In the genomic region with DNA sequence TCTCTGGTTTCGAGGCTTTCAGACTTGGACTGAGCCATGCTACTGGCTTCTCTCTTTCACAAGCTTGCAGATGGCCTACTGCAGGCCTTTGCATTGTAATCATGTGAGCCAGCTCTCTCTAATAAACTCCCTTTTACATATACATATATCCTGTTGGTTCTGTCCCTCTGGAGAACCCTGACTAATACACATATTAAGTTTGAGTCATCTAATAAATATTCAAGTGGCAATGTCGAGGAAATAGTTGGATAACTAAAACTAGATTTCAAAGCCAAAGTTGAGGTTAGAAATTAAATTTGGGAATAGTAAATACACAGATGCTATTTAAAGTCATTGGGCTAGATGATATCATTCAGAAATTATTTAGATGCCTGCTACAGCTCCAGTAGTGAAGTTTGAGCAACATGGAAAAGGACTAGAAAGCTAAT, we compare ENCODE assay signal across 20 cellular contexts.
A peak's percentile ranks its signal among the peaks of the same experiment; 100 is the strongest.
DNase-seq lines count a peak whose midpoint lies in the region; ATAC-seq, FAIRE-seq and TF ChIP-seq lines count a peak whose summit lies in the region.
"Had no signal": no experiment of that assay in that cellular context is flagged by ENCODE, and none has a peak within 500 bp of the region (broad histone marks: within the 10 kb centered on the region; RNA-seq: fewer than 3 reads in every experiment).

No MANE protein-coding gene starts in this region.

- dilution Hi-C loops in IMR-90 (cut with HindIII; ENCODE audit: low sequenced_read_pairs, unreplicated experiment): no loop called here

- H3K36me3 ChIP-seq in IMR-90 (ENCODE audit: control insufficient read depth, insufficient read depth, low read length) (no peaks in the 10 kb centered on the region), bronchial epithelial cell (ENCODE audit: control insufficient read depth, insufficient read depth, low read length) (no peaks in the 10 kb centered on the region)
- no peaks in the 10 kb centered on the region for H3K36me3 ChIP-seq in effector memory CD4-positive, alpha-beta T cell (ENCODE audit: control insufficient read depth, insufficient read depth, low read length)
- H3K36me3 ChIP-seq: upper lobe of left lung had no signal

- H3K27me3 Mint-ChIP-seq in nephron progenitor cell (ENCODE audit: low read depth, poor library complexity): no peaks in the 10 kb centered on the region
- H3K27me3 Mint-ChIP-seq in activated naive CD8-positive, alpha-beta T cell treated with anti-CD3 and anti-CD28 coated beads, Interleukin-2, amount 50 U/mL, for 24 hours: no peaks in the 10 kb centered on the region

- H3K27me3 ChIP-seq in IMR-90 (ENCODE audit: control insufficient read depth, insufficient read depth, low read length): no peaks in the 10 kb centered on the region
- no peaks in the 10 kb centered on the region for H3K27me3 ChIP-seq in bronchial epithelial cell (ENCODE audit: control insufficient read depth, insufficient read depth, low read length)
- H3K27me3 ChIP-seq in effector memory CD4-positive, alpha-beta T cell (replicated peaks; ENCODE audit: control insufficient read depth, insufficient read depth, low read length, poor library complexity, severe bottlenecking): no peaks in the 10 kb centered on the region
- H3K27me3 ChIP-seq: upper lobe of left lung had no signal

- H4K91ac ChIP-seq in IMR-90 (ENCODE audit: insufficient read depth, low read depth, low read length): no peak overlapping the region

- H2BK20ac ChIP-seq in IMR-90 (ENCODE audit: low read depth, low read length): no peak overlapping the region

- H3K4me3 Mint-ChIP-seq in nephron progenitor cell: no peak overlapping the region
- no peak overlapping the region for H3K4me3 Mint-ChIP-seq in activated naive CD8-positive, alpha-beta T cell treated with anti-CD3 and anti-CD28 coated beads, Interleukin-2, amount 50 U/mL, for 24 hours
- H3K4me3 Mint-ChIP-seq: endodermal cell, H9 had no signal

- TF ChIP-seq RAD21 in IMR-90 (IDR thresholded peaks at IDR 0.05; ENCODE audit: low read length): no peak

- no peak overlapping the region for H3K56ac ChIP-seq in IMR-90 (ENCODE audit: extremely low read depth, insufficient read depth, low read length)

- FAIRE-seq in bronchial epithelial cell (lab: Jason Lieb, UNC): no peak

- CTCF ChIA-PET in AG04449 (lab: Yijun Ruan, JAX) (no interaction called here), IMR-90 (lab: Yijun Ruan, JAX) (no interaction called here)

- H3K27ac ChIP-seq in IMR-90 (ENCODE audit: insufficient read depth, low read length): no peak overlapping the region
- H3K27ac ChIP-seq in effector memory CD4-positive, alpha-beta T cell (ENCODE audit: insufficient read depth, low read length, poor library complexity, severe bottlenecking): no peak overlapping the region
- H3K27ac ChIP-seq: SK-N-MC, upper lobe of left lung had no signal

- TF ChIP-seq POLR2A in IMR-90 (IDR thresholded peaks at IDR 0.05; ENCODE audit: low read depth, low read length): no peak

- H3K4me2 ChIP-seq in IMR-90 (ENCODE audit: low read depth, low read length): no peak overlapping the region

- TF ChIP-seq CTCF in AG04449 (IDR thresholded peaks at IDR 0.05; ENCODE audit: insufficient read depth, low read length, missing control alignments) (no peak), IMR-90 (conservative IDR thresholded peaks at IDR 0.05; ENCODE audit: low read depth, low read length) (no peak), bronchial epithelial cell (IDR thresholded peaks at IDR 0.05; ENCODE audit: insufficient read depth, low read length, severe bottlenecking) (no peak), nephron progenitor cell (IDR thresholded peaks at IDR 0.05) (no peak)

- no peaks in the 10 kb centered on the region for H3K9me3 Mint-ChIP-seq in nephron progenitor cell
- H3K9me3 Mint-ChIP-seq in activated naive CD8-positive, alpha-beta T cell treated with anti-CD3 and anti-CD28 coated beads, Interleukin-2, amount 50 U/mL, for 24 hours: peaks cover 12% of the 10 kb centered on the region
- H3K9me3 Mint-ChIP-seq: endodermal cell, H9 had no signal

- H4K8ac ChIP-seq in IMR-90 (ENCODE audit: low read depth in 2 of 2, low read length in 2 of 2): peak overlapping the region in 1 of 2 experiments; percentile 70; a peak in 1 of 4 replicates

- H3K36me3 Mint-ChIP-seq in nephron progenitor cell (ENCODE audit: low read depth): no peaks in the 10 kb centered on the region
- no peaks in the 10 kb centered on the region for H3K36me3 Mint-ChIP-seq in activated naive CD8-positive, alpha-beta T cell treated with anti-CD3 and anti-CD28 coated beads, Interleukin-2, amount 50 U/mL, for 24 hours (ENCODE audit: low read depth)

- no peak overlapping the region for H3K18ac ChIP-seq in IMR-90 (ENCODE audit: low read depth, low read length)

- no peak overlapping the region for H3K14ac ChIP-seq in IMR-90 (replicated peaks; ENCODE audit: low read depth, low read length)

- peak; percentile 19 for DNase-seq in AG04449 (ENCODE audit: low read depth, low spot score)
- peak; percentile 76 for DNase-seq in IMR-90
- peak; percentile 9 for DNase-seq in bronchial epithelial cell (ENCODE audit: low read depth)
- no peak for DNase-seq in nephron progenitor cell
- no peak for DNase-seq in NCI-H82 treated with DMSO at 0.1 percent for 48 hours (lab: John Stamatoyannopoulos, UW; ENCODE audit: unreplicated experiment)
- no peak for DNase-seq in effector memory CD4-positive, alpha-beta T cell
- DNase-seq in activated naive CD8-positive, alpha-beta T cell treated with anti-CD3 and anti-CD28 coated beads, Interleukin-2, amount 50 U/mL, for 24 hours: no peak
- DNase-seq: activated CD4-positive, alpha-beta T cell treated with anti-CD3 and anti-CD28 coated beads for 48 hours; activated naive CD4-positive, alpha-beta T cell treated with anti-CD3 and anti-CD28 coated beads, Interleukin-2, amount 50 U/mL, for 16 hours; Caco-2; central memory CD4-positive, alpha-beta T cell; endodermal cell; H9; NCI-H1694 treated with DMSO at 0.1 percent for 48 hours; posterior cingulate gyrus; stimulated activated CD4-positive, alpha-beta T cell treated with anti-CD3 and anti-CD28 coated beads, Interleukin-12 subunit alpha, Interleukin-12 subunit beta, amount 100 ng/mL, for 4 hours; stimulated activated naive CD4-positive, alpha-beta T cell; upper lobe of left lung had no signal

- H4K20me1 ChIP-seq in IMR-90 (ENCODE audit: insufficient read depth, low read length): no peaks in the 10 kb centered on the region

- H3K9ac ChIP-seq in IMR-90 (ENCODE audit: low read depth, low read length): no peak overlapping the region

- H3K4me3 ChIP-seq in AG04449 (ENCODE audit: low read depth, low read length) (no peak overlapping the region), IMR-90 (ENCODE audit: insufficient read depth, low read depth, low read length) (no peak overlapping the region), bronchial epithelial cell (ENCODE audit: low read depth, low read length) (no peak overlapping the region)
- H3K4me3 ChIP-seq in effector memory CD4-positive, alpha-beta T cell (ENCODE audit: insufficient read depth, low read depth, low read length, poor library complexity, severe bottlenecking): no peak overlapping the region
- H3K4me3 ChIP-seq: SK-N-MC, upper lobe of left lung had no signal

- peak overlapping the region; percentile 28 for H3K27ac Mint-ChIP-seq in nephron progenitor cell
- no peak overlapping the region for H3K27ac Mint-ChIP-seq in activated naive CD8-positive, alpha-beta T cell treated with anti-CD3 and anti-CD28 coated beads, Interleukin-2, amount 50 U/mL, for 24 hours
- H3K27ac Mint-ChIP-seq: endodermal cell, H9 had no signal

- H3K4ac ChIP-seq in IMR-90 (ENCODE audit: low read depth, low read length): peak overlapping the region; percentile 29; the same call in 1 of the 2 replicates

- H2BK5ac ChIP-seq in IMR-90 (ENCODE audit: low read depth, low read length, poor library complexity, severe bottlenecking): no peak overlapping the region

- in situ Hi-C loops in IMR-90 (cut with MboI; ENCODE audit: low sequenced_read_pairs): no loop called here

- H2AK9ac ChIP-seq in IMR-90 (replicated peaks; ENCODE audit: low read depth, low read length, poor library complexity): no peak overlapping the region

- H2BK120ac ChIP-seq in IMR-90 (ENCODE audit: low read depth, low read length): peak overlapping the region; percentile 57; the same call in 1 of the 2 replicates

- H3K79me1 ChIP-seq in IMR-90 (ENCODE audit: low read depth in 1 of 2, low read length in 2 of 2): no peaks in the 10 kb centered on the region

- H2AK5ac ChIP-seq in IMR-90 (ENCODE audit: low read depth, low read length): no peak overlapping the region

- H3K4me1 ChIP-seq in IMR-90 (ENCODE audit: control insufficient read depth, insufficient read depth, low read length): no peaks in the 10 kb centered on the region; the same call in 1 of the 2 replicates
- H3K4me1 ChIP-seq in effector memory CD4-positive, alpha-beta T cell (ENCODE audit: control insufficient read depth, insufficient read depth, low read length, poor library complexity, severe bottlenecking): no peaks in the 10 kb centered on the region
- H3K4me1 ChIP-seq: upper lobe of left lung had no signal

- H3K4me1 Mint-ChIP-seq in nephron progenitor cell: peaks cover 6% of the 10 kb centered on the region
- no peaks in the 10 kb centered on the region for H3K4me1 Mint-ChIP-seq in activated naive CD8-positive, alpha-beta T cell treated with anti-CD3 and anti-CD28 coated beads, Interleukin-2, amount 50 U/mL, for 24 hours

- intact Hi-C loops in IMR-90 (cut with micrococcal nuclease): no loop called here

- no peak overlapping the region for H2BK15ac ChIP-seq in IMR-90 (ENCODE audit: low read depth, low read length)

- no peaks in the 10 kb centered on the region for H3K9me1 ChIP-seq in IMR-90 (ENCODE audit: insufficient read depth, low read length)

- no TSS peak for BruUV-seq in IMR-90 (replicated peaks; lab: Mats Ljungman, UMichigan)

- no peak overlapping the region for H3K23ac ChIP-seq in IMR-90 (ENCODE audit: low read depth, low read length)

- H4K5ac ChIP-seq in IMR-90 (ENCODE audit: low read depth, low read length): no peak overlapping the region

- no peaks in the 10 kb centered on the region; the same call in 1 of the 2 replicates for H3K9me3 ChIP-seq in IMR-90 (ENCODE audit: control insufficient read depth, insufficient read depth, low read length)
- no peaks in the 10 kb centered on the region for H3K9me3 ChIP-seq in effector memory CD4-positive, alpha-beta T cell (ENCODE audit: control insufficient read depth, low read length)
- H3K9me3 ChIP-seq: Caco-2, upper lobe of left lung had no signal

- peak overlapping the region; percentile 61 for H2AFZ ChIP-seq in IMR-90 (replicated peaks; ENCODE audit: low read length, poor library complexity)

- POLR2A ChIA-PET in AG04449 (lab: Yijun Ruan, JAX) (interaction anchor here (0.6 kb wide), 1 partner anchor 9 kb away, joined by 3 read pairs; no protein-coding TSS in a partner anchor), IMR-90 (lab: Charles Lee; ENCODE audit: unreplicated experiment) (no interaction called here)

- no CpG with 5 or more reads among the region's 2 CpGs for WGBS in IMR-90 (ENCODE audit: extremely low coverage in 2 of 2, insufficient read length in 1 of 2), 2 experiments

- ATAC-seq in IMR-90 (ENCODE audit: low read depth) (peak; percentile 59), GM19455 (IDR thresholded peaks at IDR 0.05; ENCODE audit: unreplicated experiment) (no peak)
- ATAC-seq in activated naive CD8-positive, alpha-beta T cell treated with anti-CD3 and anti-CD28 coated beads, Interleukin-2, amount 50 U/mL, for 24 hours: no peak

TF ChIP-seq in IMR-90, 13 proteins besides CTCF, POLR2A, EP300 and RAD21:
- no peak for TF ChIP-seq SMC3 (IDR thresholded peaks at IDR 0.05; ENCODE audit: low read depth, low read length)
TF ChIP-seq in IMR-90: peak in this region for 0.

Comparison
In these comparisons a context has a peak if more than half of its experiments do, and no peak if none do; other contexts are left out.
1. DNase-seq: peak in AG04449 (single experiment), IMR-90 (single experiment) and bronchial epithelial cell (single experiment); none in nephron progenitor cell (single experiment), NCI-H82 treated with DMSO at 0.1 percent for 48 hours (single experiment), effector memory CD4-positive, alpha-beta T cell (0 of 3) and activated naive CD8-positive, alpha-beta T cell treated with anti-CD3 and anti-CD28 coated beads, Interleukin-2, amount 50 U/mL, for 24 hours (single experiment).